In genomic region chr1:202333861-202334260, GRCh38 we compare ENCODE assay signal across 26 cellular contexts. TPM values are rescaled to one million over a fixed set of nuclear protein-coding genes. Genes with fewer than 3 reads are reported as not detected.
DNase-seq lines count a peak whose midpoint lies in the region; ATAC-seq, FAIRE-seq and TF ChIP-seq lines count a peak whose summit lies in the region.
"Had no signal": no experiment of that assay in that cellular context is flagged by ENCODE, and none has a peak within 500 bp of the region (broad histone marks: within the 10 kb centered on the region; RNA-seq: fewer than 3 reads in every experiment).

No MANE protein-coding gene starts in this region.

- H4K20me1 ChIP-seq in OCI-LY7 (ENCODE audit: insufficient read depth, low read length) = peaks cover 3% of the 10 kb centered on the region; the same call in 1 of the 2 replicates

- H3K27me3 ChIP-seq in psoas muscle (ENCODE audit: insufficient read depth in 3 of 3, low read length in 2 of 3) (no peaks in the 10 kb centered on the region), skeletal muscle tissue (ENCODE audit: control insufficient read depth in 3 of 3, insufficient read depth in 3 of 3, low read length in 3 of 3) (no peaks in the 10 kb centered on the region), A673 (replicated peaks; ENCODE audit: insufficient read depth, low read depth, low read length, poor library complexity) (no peaks in the 10 kb centered on the region)
- H3K27me3 ChIP-seq: BLaER1 treated with 17β-estradiol and CSF1 and Interleukin-3, amounts not matched to agents 10 nM and 100 nM had no signal

- H2AFZ ChIP-seq in OCI-LY7 (ENCODE audit: low read length) = no peak overlapping the region

- peak; percentile 57 to 92 (median 70) for ATAC-seq in psoas muscle
- ATAC-seq: CD8-positive, alpha-beta T cell had no signal

- H3K36me3 ChIP-seq in OCI-LY7 (ENCODE audit: insufficient read depth, low read length) (peaks cover 96% of the 10 kb centered on the region), psoas muscle (ENCODE audit: insufficient read depth in 1 of 2, low read depth in 1 of 2) (peaks cover 7 to 15% of the 10 kb centered on the region in 2 donors), skeletal muscle tissue (ENCODE audit: control insufficient read depth in 3 of 3, insufficient read depth in 3 of 3, low read length in 3 of 3) (peaks cover 0 to 7% (median 0%) of the 10 kb centered on the region in 3 donors), A673 (ENCODE audit: insufficient read depth, low read length, poor library complexity, severe bottlenecking) (peaks cover 46% of the 10 kb centered on the region)

- H3K9me2 ChIP-seq in OCI-LY7 (ENCODE audit: insufficient read depth, low read length) = no peaks in the 10 kb centered on the region

- peak; percentile 83 for FAIRE-seq in D721Med (lab: Jason Lieb, UNC)
- FAIRE-seq: A204.1, G401.6, GM12891, GM19239 had no signal

- 22 to 45% (median 40%) methylated on average over 4 of the region's 4 CpGs for WGBS in psoas muscle, 3 donors

- intact Hi-C loops in OCI-LY7 (cut with micrococcal nuclease; ENCODE audit: unreplicated experiment) = no loop called here
- intact Hi-C loops in psoas muscle (cut with DNase I) = loop anchor here in 1 of 2 donors (10.0 kb wide), 1 partner anchor 291 kb away; no protein-coding TSS in a partner anchor
- intact Hi-C loops in A673 (cut with micrococcal nuclease; ENCODE audit: unreplicated experiment) = no loop called here

- H3K9ac ChIP-seq in skeletal muscle tissue (ENCODE audit: low read depth in 1 of 3, low read length in 3 of 3) = no peak overlapping the region
- H3K9ac ChIP-seq: BLaER1 treated with 17β-estradiol and CSF1 and Interleukin-3, amounts not matched to agents 10 nM and 100 nM had no signal

- H3K4me2 ChIP-seq in OCI-LY7 (ENCODE audit: low read length) = no peak overlapping the region
- H3K4me2 ChIP-seq: BLaER1 treated with 17β-estradiol and CSF1 and Interleukin-3, amounts not matched to agents 10 nM and 100 nM had no signal

- TSS peak; percentile 7 for BruUV-seq in OCI-LY7 (replicated peaks; lab: Mats Ljungman, UMichigan)
- no TSS peak for BruUV-seq in A673 (replicated peaks; lab: Mats Ljungman, UMichigan)

- H3K9me3 ChIP-seq in OCI-LY7 (ENCODE audit: low read length) (no peaks in the 10 kb centered on the region), psoas muscle (no peaks in the 10 kb centered on the region), skeletal muscle tissue (ENCODE audit: control insufficient read depth in 3 of 3, low read length in 3 of 3) (no peaks in the 10 kb centered on the region), A673 (ENCODE audit: low read depth, low read length, poor library complexity, severe bottlenecking) (no peaks in the 10 kb centered on the region)
- H3K9me3 ChIP-seq: BLaER1 treated with 17β-estradiol and CSF1 and Interleukin-3, amounts not matched to agents 10 nM and 100 nM; Caco-2 had no signal

- CTCF ChIA-PET in OCI-LY7 (lab: Charles Lee; ENCODE audit: unreplicated experiment) = no interaction called here
- CTCF ChIA-PET in A673 (lab: Charles Lee) = no interaction called here

- POLR2A ChIA-PET in OCI-LY7 (lab: Charles Lee) (interaction anchor here (0.7 kb wide), 1 partner anchor 406 kb away, joined by 6 read pairs; no protein-coding TSS in a partner anchor), A673 (lab: Charles Lee; ENCODE audit: low non-redundant PET) (no interaction called here)

- peaks cover 27% of the 10 kb centered on the region for H3K79me2 ChIP-seq in OCI-LY7 (ENCODE audit: insufficient read depth, low read depth, low read length)

- H3K4me3 ChIP-seq in OCI-LY7 (ENCODE audit: low read depth, low read length, poor library complexity, severe bottlenecking) (no peak overlapping the region), psoas muscle (no peak overlapping the region), skeletal muscle tissue (ENCODE audit: low read length in 3 of 3) (peak overlapping the region in 1 of 3 donors; percentile 3), A673 (ENCODE audit: low read depth, low read length, poor library complexity, severe bottlenecking) (no peak overlapping the region)
- H3K4me3 ChIP-seq: BLaER1 treated with 17β-estradiol and CSF1 and Interleukin-3, amounts not matched to agents 10 nM and 100 nM had no signal

- H3K27ac ChIP-seq in OCI-LY7 (ENCODE audit: low read depth, low read length, poor library complexity, severe bottlenecking) = no peak overlapping the region
- H3K27ac ChIP-seq in psoas muscle = peak overlapping the region; percentile 33
- H3K27ac ChIP-seq in skeletal muscle tissue (ENCODE audit: low read depth, low read length) = peak overlapping the region; percentile 76
- H3K27ac ChIP-seq in A673 (ENCODE audit: low read depth, low read length, poor library complexity, severe bottlenecking) = no peak overlapping the region
- H3K27ac ChIP-seq: 22Rv1; BLaER1 treated with 17β-estradiol and CSF1 and Interleukin-3, amounts not matched to agents 10 nM and 100 nM; C4-2B had no signal

- H3K4me1 ChIP-seq in OCI-LY7 (ENCODE audit: insufficient read depth, low read length, poor library complexity, severe bottlenecking) (peaks cover 3% of the 10 kb centered on the region), psoas muscle (peaks cover 11% of the 10 kb centered on the region), skeletal muscle tissue (ENCODE audit: control insufficient read depth in 3 of 3, insufficient read depth in 3 of 3, low read length in 3 of 3) (peaks cover 2 to 10% (median 6%) of the 10 kb centered on the region in 3 donors), A673 (ENCODE audit: insufficient read depth, low read length, poor library complexity, severe bottlenecking) (no peaks in the 10 kb centered on the region)
- H3K4me1 ChIP-seq: Caco-2 had no signal

- TF ChIP-seq CTCF in D721Med (IDR thresholded peaks at IDR 0.05; ENCODE audit: insufficient read depth, missing control alignments) (no peak), OCI-LY7 (conservative IDR thresholded peaks at IDR 0.05; ENCODE audit: low read length) (no peak), psoas muscle (IDR thresholded peaks at IDR 0.05) (no peak), A673 (conservative IDR thresholded peaks at IDR 0.05; ENCODE audit: low read depth, low read length) (no peak)

- DNase-seq in D721Med (ENCODE audit: insufficient read length, low spot score) = no peak
- no peak for DNase-seq in OCI-LY7 (ENCODE audit: low spot score)
- no peak for DNase-seq in psoas muscle
- no peak for DNase-seq in medulla oblongata (ENCODE audit: extremely low spot score)
- no peak for DNase-seq in A673 (ENCODE audit: low spot score)
- no peak for DNase-seq in KG1 (lab: John Stamatoyannopoulos, UW)
- DNase-seq in activated gamma-delta T cell treated with Interleukin-2 at 50 U/mL for 16 hours = no peak
- DNase-seq: AML-193; Caco-2; Calu3; CD4-positive, alpha-beta T cell; CD8-positive, alpha-beta T cell; DMS 273 treated with DMSO at 0.1 percent for 48 hours; DMS153; DMS53; DMS79; DND-41; GF-D8 had no signal

RNA-seq across cellular contexts. Expression of gene UBE2T, which starts 7.9 kb away (rescaled TPM):
- 143 and 157 TPM in 2 replicates for total RNA-seq in OCI-LY7 (2014; rRNA removed; shearing (Covaris generic))
- total RNA-seq in OCI-LY7 (2022) (105 and 106 TPM in 2 replicates), psoas muscle (10 to 100 TPM in 2 of 4 donors, 1 to 10 TPM in 2; 4.9 to 11.5 (median 7.6) TPM), skeletal muscle tissue (11.5 TPM), A673 (2021) (62.5 and 63.4 TPM in 2 replicates)
- polyA plus RNA-seq in psoas muscle = 10 to 100 TPM; 10.7 to 38.5 (median 19.6) TPM

RNA-seq across cellular contexts. Expression of gene PPP1R12B, which starts 14.6 kb away (rescaled TPM):
- total RNA-seq in OCI-LY7 (2014; rRNA removed; shearing (Covaris generic)) = 19.1 and 37.1 TPM in 2 replicates
- total RNA-seq in OCI-LY7 (2022) (23.5 and 24.0 TPM in 2 replicates), psoas muscle (100 to 1,000 TPM in 3 of 4 donors, 10 to 100 TPM in 1; 86.1 to 189 (median 158) TPM), skeletal muscle tissue (73.6 TPM), A673 (2021) (17.0 and 18.6 TPM in 2 replicates)
- 10 to 100 TPM in 2 of 3 donors, 1 to 10 TPM in 1; 8.3 to 73.3 (median 18.7) TPM for polyA plus RNA-seq in psoas muscle

Comparison
In these comparisons a context has a peak if more than half of its experiments do, and no peak if none do; other contexts are left out.
1. H3K27ac ChIP-seq: peak in psoas muscle (single experiment) and skeletal muscle tissue (single experiment); none in OCI-LY7 (single experiment) and A673 (single experiment).